17 cellular contexts compared by ENCODE assay signal in the genomic region with DNA sequence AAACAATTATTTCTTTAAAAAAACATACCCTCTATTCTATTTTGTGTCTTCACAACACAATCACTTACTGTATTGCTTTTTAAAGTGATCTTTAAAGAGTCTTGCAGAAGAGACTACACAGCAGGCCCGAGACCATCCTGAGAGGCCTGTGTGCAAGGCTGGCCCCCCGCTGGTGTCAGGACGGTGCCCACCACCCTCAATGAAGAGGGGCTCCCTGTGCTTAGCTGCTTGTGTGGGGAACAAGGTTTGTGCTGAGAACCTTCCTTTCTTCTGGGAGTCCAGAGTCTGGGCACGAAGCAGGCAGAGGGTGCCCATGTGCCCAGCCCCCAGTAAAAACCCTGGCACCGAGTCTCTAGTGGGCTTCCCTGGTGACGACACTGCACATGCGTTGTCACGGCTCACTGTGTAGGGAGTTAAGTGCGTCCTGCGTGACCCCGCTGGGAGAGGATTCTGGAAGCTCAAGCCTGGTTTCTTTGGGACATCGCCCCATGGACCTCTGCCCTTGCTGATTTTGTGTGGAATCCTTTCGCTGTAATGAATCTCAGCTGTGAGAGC. TPM values are rescaled to one million over a fixed set of nuclear protein-coding genes. Genes with fewer than 3 reads are reported as not detected.
A peak's percentile ranks its signal among the peaks of the same experiment; 100 is the strongest.
DNase-seq lines count a peak whose midpoint lies in the region; ATAC-seq, FAIRE-seq and TF ChIP-seq lines count a peak whose summit lies in the region.
"Had no signal": no experiment of that assay in that cellular context is flagged by ENCODE, and none has a peak within 500 bp of the region (broad histone marks: within the 10 kb centered on the region; RNA-seq: fewer than 3 reads in every experiment).

No MANE protein-coding gene starts in this region.

- H3K36me3 Mint-ChIP-seq in activated naive CD4-positive, alpha-beta T cell treated with anti-CD3 and anti-CD28 coated beads for 36 hours (ENCODE audit: low read depth): peaks cover 2% of the 10 kb centered on the region
- peaks cover 0 to 7% of the 10 kb centered on the region in 2 donors for H3K36me3 Mint-ChIP-seq in activated naive CD4-positive, alpha-beta T cell treated with anti-CD3 and anti-CD28 coated beads, Interleukin-2, amount 50 U/mL, for 72 hours
- H3K36me3 Mint-ChIP-seq in stimulated activated naive B cell treated with anti-CD40 and anti-IgM and Interleukin-4, amounts not matched to agents 10 μg/mL and 1 μg/mL and 100 μg/mL, for 72 hours: peaks cover 0 to 6% of the 10 kb centered on the region in 2 donors

- no peak overlapping the region for H3K4me3 Mint-ChIP-seq in activated naive CD4-positive, alpha-beta T cell treated with anti-CD3 and anti-CD28 coated beads for 36 hours
- H3K4me3 Mint-ChIP-seq in stimulated activated naive B cell treated with anti-CD40 and anti-IgM and Interleukin-4, amounts not matched to agents 10 μg/mL and 1 μg/mL and 100 μg/mL, for 72 hours: no peak overlapping the region
- H3K4me3 Mint-ChIP-seq: CD4-positive, CD25-positive, alpha-beta regulatory T cell had no signal

- TF ChIP-seq CTCF in Peyer's patch (IDR thresholded peaks at IDR 0.05): no peak
- TF ChIP-seq CTCF in kidney (IDR thresholded peaks at IDR 0.05; ENCODE audit: borderline replicate concordance, extremely low read depth, insufficient read depth): no peak
- TF ChIP-seq CTCF in GM13976 (IDR thresholded peaks at IDR 0.05; ENCODE audit: borderline replicate concordance, control extremely low read depth, extremely low read depth, insufficient read depth, missing control alignments): no peak

- H3K9ac ChIP-seq in kidney (ENCODE audit: low read length in 2 of 2): no peak overlapping the region

- H3K4me3 ChIP-seq in Peyer's patch (no peak overlapping the region), kidney (ENCODE audit: low read length in 2 of 2) (no peak overlapping the region)
- H3K4me3 ChIP-seq: A549 had no signal

- in situ Hi-C loops in GM13976 (cut with MboI; ENCODE audit: low sequenced_read_pairs, unreplicated experiment): no loop called here

- no peak for ATAC-seq in activated naive CD4-positive, alpha-beta T cell treated with anti-CD3 and anti-CD28 coated beads, Interleukin-2, amount 50 U/mL, for 72 hours
- ATAC-seq in stimulated activated naive B cell treated with anti-CD40 and anti-IgM and Interleukin-4, amounts not matched to agents 10 μg/mL and 1 μg/mL and 100 μg/mL, for 72 hours (replicated peaks): no peak
- no peak for ATAC-seq in HG02852 (IDR thresholded peaks at IDR 0.05; ENCODE audit: unreplicated experiment)
- ATAC-seq: A549, Panc1 had no signal

- H3K9me3 Mint-ChIP-seq in activated naive CD4-positive, alpha-beta T cell treated with anti-CD3 and anti-CD28 coated beads for 36 hours: no peaks in the 10 kb centered on the region
- H3K9me3 Mint-ChIP-seq in activated naive CD4-positive, alpha-beta T cell treated with anti-CD3 and anti-CD28 coated beads, Interleukin-2, amount 50 U/mL, for 72 hours: no peaks in the 10 kb centered on the region
- no peaks in the 10 kb centered on the region for H3K9me3 Mint-ChIP-seq in stimulated activated naive B cell treated with anti-CD40 and anti-IgM and Interleukin-4, amounts not matched to agents 10 μg/mL and 1 μg/mL and 100 μg/mL, for 72 hours
- H3K9me3 Mint-ChIP-seq: CD4-positive, CD25-positive, alpha-beta regulatory T cell had no signal

- CTCF ChIA-PET in activated naive CD4-positive, alpha-beta T cell treated with anti-CD3 and anti-CD28 coated beads for 36 hours (lab: Charles Lee): no interaction called here

- H3K9me3 ChIP-seq in Peyer's patch (no peaks in the 10 kb centered on the region), kidney (ENCODE audit: control insufficient read depth in 1 of 2, low read length in 2 of 2) (no peaks in the 10 kb centered on the region)
- H3K9me3 ChIP-seq: A549 had no signal

- H3K36me3 ChIP-seq in Peyer's patch: peaks cover 0 to 17% (median 0%) of the 10 kb centered on the region in 3 donors
- peaks cover 2 to 8% of the 10 kb centered on the region in 2 donors for H3K36me3 ChIP-seq in kidney (ENCODE audit: control insufficient read depth in 1 of 2, insufficient read depth in 2 of 2, low read length in 2 of 2)

- FAIRE-seq in kidney (lab: Jason Lieb, UNC): no peak
- FAIRE-seq: A549, GM18507 had no signal

- no peaks in the 10 kb centered on the region for H3K27me3 Mint-ChIP-seq in activated naive CD4-positive, alpha-beta T cell treated with anti-CD3 and anti-CD28 coated beads for 36 hours (ENCODE audit: low read depth)
- H3K27me3 Mint-ChIP-seq in stimulated activated naive B cell treated with anti-CD40 and anti-IgM and Interleukin-4, amounts not matched to agents 10 μg/mL and 1 μg/mL and 100 μg/mL, for 72 hours: no peaks in the 10 kb centered on the region
- H3K27me3 Mint-ChIP-seq: CD4-positive, CD25-positive, alpha-beta regulatory T cell had no signal

- no peaks in the 10 kb centered on the region for H3K27me3 ChIP-seq in Peyer's patch

- H3K27ac ChIP-seq in Peyer's patch (no peak overlapping the region), kidney (ENCODE audit: low read depth in 2 of 2, low read length in 2 of 2) (no peak overlapping the region)
- H3K27ac ChIP-seq: A549 had no signal

- H3K4me1 Mint-ChIP-seq in activated naive CD4-positive, alpha-beta T cell treated with anti-CD3 and anti-CD28 coated beads for 36 hours (ENCODE audit: low read depth): peaks cover 1% of the 10 kb centered on the region
- H3K4me1 Mint-ChIP-seq in stimulated activated naive B cell treated with anti-CD40 and anti-IgM and Interleukin-4, amounts not matched to agents 10 μg/mL and 1 μg/mL and 100 μg/mL, for 72 hours: no peaks in the 10 kb centered on the region

- H3K27ac Mint-ChIP-seq in activated naive CD4-positive, alpha-beta T cell treated with anti-CD3 and anti-CD28 coated beads for 36 hours: no peak overlapping the region
- no peak overlapping the region for H3K27ac Mint-ChIP-seq in activated naive CD4-positive, alpha-beta T cell treated with anti-CD3 and anti-CD28 coated beads, Interleukin-2, amount 50 U/mL, for 72 hours
- H3K27ac Mint-ChIP-seq in stimulated activated naive B cell treated with anti-CD40 and anti-IgM and Interleukin-4, amounts not matched to agents 10 μg/mL and 1 μg/mL and 100 μg/mL, for 72 hours: peak overlapping the region; percentile 37

- no peak for TF ChIP-seq POLR2A in Peyer's patch (IDR thresholded peaks at IDR 0.05)

- intact Hi-C loops in activated naive CD4-positive, alpha-beta T cell treated with anti-CD3 and anti-CD28 coated beads for 36 hours (cut with micrococcal nuclease): no loop called here
- intact Hi-C loops in kidney (cut with DNase I): no loop called here

- DNase-seq in activated naive CD4-positive, alpha-beta T cell treated with anti-CD3 and anti-CD28 coated beads for 36 hours: peak; percentile 1
- DNase-seq in activated naive CD4-positive, alpha-beta T cell treated with anti-CD3 and anti-CD28 coated beads, Interleukin-2, amount 50 U/mL, for 72 hours (ENCODE audit: low spot score in 2 of 2): no peak
- DNase-seq in Peyer's patch (peak in 2 of 3 donors; percentile 29 to 35), kidney (peak; percentile 18), NCI-H187 (lab: John Stamatoyannopoulos, UW) (no peak), GM13976 (ENCODE audit: low spot score) (no peak)
- no peak for DNase-seq in stimulated activated naive B cell treated with anti-CD40 and anti-IgM and Interleukin-4, amounts not matched to agents 10 μg/mL and 1 μg/mL and 100 μg/mL, for 72 hours
- DNase-seq: CD4-positive, CD25-positive, alpha-beta regulatory T cell; MM.1S; NCI-H1105 treated with DMSO at 0.1 percent for 48 hours; NCI-H187 treated with DMSO at 0.1 percent for 48 hours; NCI-H2171; NCI-H510A treated with DMSO at 0.1 percent for 48 hours had no signal

- peaks cover 0 to 15% (median 2%) of the 10 kb centered on the region in 4 donors for H3K4me1 ChIP-seq in Peyer's patch
- H3K4me1 ChIP-seq in kidney (ENCODE audit: control insufficient read depth in 1 of 2, insufficient read depth in 1 of 2, low read depth in 1 of 2, low read length in 2 of 2): peaks cover 0 to 2% of the 10 kb centered on the region in 2 donors
- H3K4me1 ChIP-seq: A549 had no signal

RNA-seq across cellular contexts. Expression of a gene that starts 22.0 kb away (rescaled TPM):
- total RNA-seq in activated naive CD4-positive, alpha-beta T cell treated with anti-CD3 and anti-CD28 coated beads for 36 hours: 1 to 10 TPM; 8.7 to 8.9 TPM
- 10 to 100 TPM in 1 of 2 donors, 1 to 10 TPM in 1; 5.3 to 15.6 TPM for total RNA-seq in activated naive CD4-positive, alpha-beta T cell treated with anti-CD3 and anti-CD28 coated beads, Interleukin-2, amount 50 U/mL, for 72 hours
- 10 to 100 TPM; 24.3 to 36.5 (median 35.3) TPM for total RNA-seq in Peyer's patch
- 35.5 TPM for total RNA-seq in kidney
- 18.0 TPM for polyA plus RNA-seq in kidney (ENCODE audit: insufficient read depth, low read depth, low replicate concordance)

Comparison
In these comparisons a context has a peak if more than half of its experiments do, and no peak if none do; other contexts are left out.
1. DNase-seq: peak in activated naive CD4-positive, alpha-beta T cell treated with anti-CD3 and anti-CD28 coated beads for 36 hours (single experiment), Peyer's patch (2 of 3) and kidney (single experiment); none in activated naive CD4-positive, alpha-beta T cell treated with anti-CD3 and anti-CD28 coated beads, Interleukin-2, amount 50 U/mL, for 72 hours (0 of 2), stimulated activated naive B cell treated with anti-CD40 and anti-IgM and Interleukin-4, amounts not matched to agents 10 μg/mL and 1 μg/mL and 100 μg/mL, for 72 hours (single experiment), NCI-H187 (0 of 2) and GM13976 (single experiment).